8 cellular contexts compared by ENCODE assay signal in the genomic region with DNA sequence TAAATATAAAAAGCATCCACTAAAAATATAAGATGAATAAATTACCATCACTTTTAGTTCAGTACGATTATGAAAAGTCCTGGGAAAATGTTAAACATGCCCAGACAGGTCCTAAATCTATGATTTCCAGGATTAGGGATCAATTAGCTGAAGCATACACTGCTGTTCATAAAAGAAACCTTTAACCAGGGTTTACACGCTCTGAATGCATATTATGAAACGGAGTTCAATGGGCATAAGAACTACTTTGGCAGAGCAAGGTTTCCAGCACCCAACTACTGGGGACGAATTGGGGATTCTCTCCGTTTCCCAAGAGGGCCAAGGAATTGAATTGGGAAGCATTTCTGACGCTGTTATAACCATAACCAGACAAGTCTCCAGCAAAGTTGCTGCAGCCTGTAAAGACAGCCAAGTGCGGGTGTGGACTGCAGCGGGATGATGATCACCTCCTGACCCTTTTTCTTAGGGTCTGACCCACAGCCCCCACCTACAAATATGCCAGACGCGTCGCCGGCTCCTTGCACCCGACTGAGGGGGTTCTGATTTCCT. TPM values are rescaled to one million over a fixed set of nuclear protein-coding genes. Genes with fewer than 3 reads are reported as not detected.
DNase-seq lines count a peak whose midpoint lies in the region; ATAC-seq and TF ChIP-seq lines count a peak whose summit lies in the region.

No MANE protein-coding gene starts in this region.

- H3K9me3 ChIP-seq in iPS DF 6.9 (ENCODE audit: control insufficient read depth, insufficient read depth, low read length) = no peaks in the 10 kb centered on the region; the same call in 1 of the 2 replicates

- no peaks in the 10 kb centered on the region for H3K9me3 Mint-ChIP-seq in activated B cell treated with CpG ODN at 0.5 μM for 24 hours
- H3K9me3 Mint-ChIP-seq in stimulated activated naive CD8-positive, alpha-beta T cell treated with anti-CD3 and anti-CD28 coated beads, Interleukin-15, amount 100 ng/mL, for 72 hours = no peaks in the 10 kb centered on the region

- peak overlapping the region; percentile 77 for H3K27ac Mint-ChIP-seq in activated B cell treated with CpG ODN at 0.5 μM for 24 hours
- H3K27ac Mint-ChIP-seq in stimulated activated naive CD8-positive, alpha-beta T cell treated with anti-CD3 and anti-CD28 coated beads, Interleukin-15, amount 100 ng/mL, for 72 hours = peak overlapping the region; percentile 61 to 88

- peaks cover 27% of the 10 kb centered on the region for H3K4me1 Mint-ChIP-seq in activated B cell treated with CpG ODN at 0.5 μM for 24 hours
- peaks cover 35% of the 10 kb centered on the region for H3K4me1 Mint-ChIP-seq in stimulated activated naive CD8-positive, alpha-beta T cell treated with anti-CD3 and anti-CD28 coated beads, Interleukin-15, amount 100 ng/mL, for 72 hours

- no peaks in the 10 kb centered on the region for H3K27me3 ChIP-seq in iPS DF 6.9 (ENCODE audit: control insufficient read depth, insufficient read depth, low read length)

- peak overlapping the region; percentile 67; the same call in 1 of the 2 replicates for H3K4me3 ChIP-seq in iPS DF 6.9 (ENCODE audit: low read length)

- peak overlapping the region; percentile 94 for H3K4me3 Mint-ChIP-seq in activated B cell treated with CpG ODN at 0.5 μM for 24 hours
- peak overlapping the region; percentile 90 to 95 for H3K4me3 Mint-ChIP-seq in stimulated activated naive CD8-positive, alpha-beta T cell treated with anti-CD3 and anti-CD28 coated beads, Interleukin-15, amount 100 ng/mL, for 72 hours

- no peak for ATAC-seq in activated B cell treated with CpG ODN at 0.5 μM for 24 hours (ENCODE audit: low read depth)
- ATAC-seq in stimulated activated naive CD8-positive, alpha-beta T cell treated with anti-CD3 and anti-CD28 coated beads, Interleukin-15, amount 100 ng/mL, for 72 hours = no peak
- ATAC-seq in GM18505 (IDR thresholded peaks at IDR 0.05; ENCODE audit: unreplicated experiment) = no peak

- H3K27me3 Mint-ChIP-seq in activated B cell treated with CpG ODN at 0.5 μM for 24 hours = no peaks in the 10 kb centered on the region
- H3K27me3 Mint-ChIP-seq in stimulated activated naive CD8-positive, alpha-beta T cell treated with anti-CD3 and anti-CD28 coated beads, Interleukin-15, amount 100 ng/mL, for 72 hours = no peaks in the 10 kb centered on the region

- no peak for TF ChIP-seq POLR2A in GM18505 (IDR thresholded peaks at IDR 0.05; ENCODE audit: borderline replicate concordance, extremely low read depth, insufficient read depth, insufficient read length)

- H3K36me3 ChIP-seq in iPS DF 6.9 (ENCODE audit: control insufficient read depth, insufficient read depth, low read length) = no peaks in the 10 kb centered on the region; the same call in 1 of the 2 replicates

- DNase-seq in NCI-H1694 (lab: John Stamatoyannopoulos, UW) (peak; percentile 20), NCI-H1694 treated with DMSO at 0.1 percent for 48 hours (lab: John Stamatoyannopoulos, UW) (no peak), activated B cell treated with CpG ODN at 0.5 μM for 24 hours (no peak), iPS DF 6.9 (ENCODE audit: low read depth, low spot score) (no peak), NK-92 (lab: John Stamatoyannopoulos, UW; ENCODE audit: unreplicated experiment) (no peak), ecto neural progenitor cell (ENCODE audit: low spot score) (no peak)
- DNase-seq in stimulated activated naive CD8-positive, alpha-beta T cell treated with anti-CD3 and anti-CD28 coated beads, Interleukin-15, amount 100 ng/mL, for 72 hours = no peak

- intact Hi-C loops in activated B cell treated with CpG ODN at 0.5 μM for 24 hours (cut with micrococcal nuclease) = loop anchor here (1.0 to 5.0 kb wide), 4 partner anchors 48 to 790 kb away; no protein-coding TSS in a partner anchor

- CTCF ChIA-PET in activated B cell treated with CpG ODN at 0.5 μM for 24 hours (lab: Charles Lee) = no interaction called here

- peaks cover 28% of the 10 kb centered on the region for H3K36me3 Mint-ChIP-seq in activated B cell treated with CpG ODN at 0.5 μM for 24 hours (ENCODE audit: low read depth)

- TF ChIP-seq CTCF in activated B cell treated with CpG ODN at 0.5 μM for 24 hours (IDR thresholded peaks at IDR 0.05) = no peak

- no peaks in the 10 kb centered on the region; the same call in 1 of the 2 replicates for H3K4me1 ChIP-seq in iPS DF 6.9 (ENCODE audit: control insufficient read depth, insufficient read depth, low read length)

- POLR2A ChIA-PET in activated B cell treated with CpG ODN at 0.5 μM for 24 hours (lab: Charles Lee) = interaction anchor here (1.3 kb wide), 1 partner anchor 29 kb away, joined by 5 read pairs; no protein-coding TSS in a partner anchor

- no CpG with 5 or more reads among the region's 13 CpGs for WGBS in iPS DF 6.9 (ENCODE audit: insufficient coverage, insufficient read length)

- no peak overlapping the region for H3K27ac ChIP-seq in iPS DF 6.9 (ENCODE audit: low read length)

RNA-seq across cellular contexts. Expression of a gene that starts 1.6 kb away (rescaled TPM):
- 14.2 and 15.6 TPM in 2 replicates for total RNA-seq in activated B cell treated with CpG ODN at 0.5 μM for 24 hours
